Comparison of ENCODE assay signal across 1 cellular context in genomic region chr1:23798662-23799142, GRCh38.
A peak's percentile ranks its signal among the peaks of the same experiment; 100 is the strongest.
TF ChIP-seq lines count a peak whose summit lies in the region.

No MANE protein-coding gene starts in this region.

TF ChIP-seq in HepG2, 621 proteins besides CTCF, POLR2A, EP300 and RAD21:
- TF ChIP-seq ZNF576 (CRISPR knock-in tag; IDR thresholded peaks at IDR 0.05) (no peak), RBM39 (IDR thresholded peaks at IDR 0.05; ENCODE audit: low read depth, low read length, poor library complexity, severe bottlenecking) (peak; percentile 7), SOX6 (IDR thresholded peaks at IDR 0.05) (no peak), SOX6 (CRISPR knock-in tag; IDR thresholded peaks at IDR 0.05) (no peak), ZSCAN12 (CRISPR knock-in tag; IDR thresholded peaks at IDR 0.05) (no peak), AGO2 (optimal IDR thresholded peaks at IDR 0.05; ENCODE audit: low read depth, low read length) (peak; percentile 75), ZBTB33 (CRISPR knock-in tag; IDR thresholded peaks at IDR 0.05) (peak; percentile 91), ZMAT3 (CRISPR knock-in tag; conservative IDR thresholded peaks at IDR 0.05) (0 out of 2 replicates have a peak, but pooled peaks have one; percentile 13), ZBTB38 (CRISPR knock-in tag; IDR thresholded peaks at IDR 0.05) (peak; percentile 82; the same call in 1 of the 2 replicates), POLR2AphosphoS5 (IDR thresholded peaks at IDR 0.05; ENCODE audit: low read depth, low read length) (peak; percentile 29; the same call in 1 of the 2 replicates), ZNF572 (CRISPR knock-in tag; IDR thresholded peaks at IDR 0.05) (no peak), NONO (IDR thresholded peaks at IDR 0.05) (no peak), NONO (CRISPR knock-in tag; conservative IDR thresholded peaks at IDR 0.05) (0 out of 2 replicates have a peak, but pooled peaks have one; percentile 26)
